In the genomic region with DNA sequence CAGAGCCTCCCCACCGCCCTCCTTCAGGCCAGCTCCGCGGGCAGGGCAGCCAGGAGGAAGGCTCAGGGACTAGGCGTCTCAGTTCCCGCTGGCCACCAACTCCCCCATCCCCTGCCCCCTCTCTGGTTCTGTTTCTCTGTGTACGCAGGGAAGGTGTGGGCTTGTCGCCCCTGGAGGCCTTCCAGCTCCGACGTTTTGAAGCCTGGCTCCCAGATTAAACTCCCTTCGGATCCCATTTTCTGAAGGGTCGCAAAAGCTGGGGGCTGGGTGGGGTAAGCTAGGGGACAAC, we compare ENCODE assay signal across 8 cellular contexts. TPM values are rescaled to one million over a fixed set of nuclear protein-coding genes. Genes with fewer than 3 reads are reported as not detected.
A peak's percentile ranks its signal among the peaks of the same experiment; 100 is the strongest.
DNase-seq lines count a peak whose midpoint lies in the region; ATAC-seq and TF ChIP-seq lines count a peak whose summit lies in the region.

No MANE protein-coding gene starts in this region.

- no peaks in the 10 kb centered on the region for H3K36me3 Mint-ChIP-seq in natural killer cell treated with Interleukin-12 subunit alpha and Interleukin-12 subunit beta and Interleukin-15 and Interleukin-18, amount 100 ng/mL, for 72 hours

- no peaks in the 10 kb centered on the region for H3K27me3 Mint-ChIP-seq in natural killer cell treated with Interleukin-12 subunit alpha and Interleukin-12 subunit beta and Interleukin-15 and Interleukin-18, amount 100 ng/mL, for 72 hours

- TSS peak; percentile 72 for BruUV-seq in HCT116 (replicated peaks; lab: Mats Ljungman, UMichigan)

- no peaks in the 10 kb centered on the region for H4K20me1 ChIP-seq in HCT116 (ENCODE audit: insufficient read depth)

- H2AFZ ChIP-seq in HCT116 (ENCODE audit: low read depth, low read length, poor library complexity, severe bottlenecking), result no peak overlapping the region

- H3K4me1 Mint-ChIP-seq in natural killer cell treated with Interleukin-12 subunit alpha and Interleukin-12 subunit beta and Interleukin-15 and Interleukin-18, amount 100 ng/mL, for 72 hours (ENCODE audit: low read depth in 2 of 2), result peaks cover 27 to 29% of the 10 kb centered on the region in 2 donors

- peak overlapping the region; percentile 97 for H3K4me2 ChIP-seq in HCT116 (ENCODE audit: low read length)

- ATAC-seq in HCT116, result peak; percentile 43
- peak; percentile 41 for ATAC-seq in natural killer cell treated with Interleukin-12 subunit alpha and Interleukin-12 subunit beta and Interleukin-15 and Interleukin-18, amount 100 ng/mL, for 72 hours

- TF ChIP-seq CTCF in GM06990 (IDR thresholded peaks at IDR 0.05; ENCODE audit: insufficient read depth, low read length, poor library complexity, severe bottlenecking) (no peak), HCT116 (IDR thresholded peaks at IDR 0.05 in 2 of 3, conservative IDR thresholded peaks at IDR 0.05 in 1 of 3; ENCODE audit: borderline replicate concordance in 1 of 3, insufficient read depth in 1 of 3, low read depth in 2 of 3, low read length in 2 of 3) (no peak), epithelial cell of esophagus (IDR thresholded peaks at IDR 0.05; ENCODE audit: insufficient read depth, low read depth, low read length, missing control alignments) (no peak)

- H3K79me2 ChIP-seq in HCT116 (ENCODE audit: insufficient read depth, low read length), result peaks cover 40% of the 10 kb centered on the region

- RAD21 ChIA-PET in HCT116 (lab: Charles Lee; ENCODE audit: low non-redundant PET in 1 of 2, low total read pairs in 2 of 2, uncharacterized antibody in 2 of 2, unreplicated experiment in 2 of 2), result no interaction called here

- CTCF ChIA-PET in HCT116 (lab: Charles Lee), result interaction anchor here (1.0 to 1.3 kb wide), 2 partner anchors 13 to 17 kb away, joined by 3 to 7 read pairs; a partner anchor contains a TSS

- TF ChIP-seq POLR2A in HCT116 (IDR thresholded peaks at IDR 0.05; ENCODE audit: borderline replicate concordance, extremely low read depth, insufficient read depth, insufficient read length), result no peak

- no peaks in the 10 kb centered on the region for H3K9me2 ChIP-seq in HCT116 (ENCODE audit: insufficient read depth)

- H3K36me3 ChIP-seq in GM06990 (ENCODE audit: control insufficient read depth, insufficient read depth, low read length) (peaks cover 3% of the 10 kb centered on the region), HCT116 (ENCODE audit: control insufficient read depth in 1 of 2, insufficient read depth in 2 of 2, low read length in 2 of 2) (no peaks in the 10 kb centered on the region)

- peak overlapping the region; percentile 95 to 96 for H3K27ac Mint-ChIP-seq in natural killer cell treated with Interleukin-12 subunit alpha and Interleukin-12 subunit beta and Interleukin-15 and Interleukin-18, amount 100 ng/mL, for 72 hours

- no peaks in the 10 kb centered on the region for H3K27me3 ChIP-seq in GM06990 (replicated peaks; ENCODE audit: control insufficient read depth, insufficient read depth, low read length)
- H3K27me3 ChIP-seq in HCT116 (ENCODE audit: insufficient read depth, low read length), result no peaks in the 10 kb centered on the region

- peak overlapping the region; percentile 99 for H3K4me3 Mint-ChIP-seq in natural killer cell treated with Interleukin-12 subunit alpha and Interleukin-12 subunit beta and Interleukin-15 and Interleukin-18, amount 100 ng/mL, for 72 hours

- peak overlapping the region; percentile 98 for H3K4me3 ChIP-seq in GM06990 (replicated peaks; ENCODE audit: low read depth, low read length)
- peak overlapping the region; percentile 93 to 98 for H3K4me3 ChIP-seq in HCT116 (replicated peaks in 1 of 2; ENCODE audit: low read depth in 1 of 2, low read length in 2 of 2)
- H3K4me3 ChIP-seq in epithelial cell of esophagus (ENCODE audit: low read length), result peak overlapping the region; percentile 93

- DNase-seq in GM06990 (ENCODE audit: extremely low read depth, insufficient read length), result no peak
- DNase-seq in HCT116 (ENCODE audit: low read depth, low spot score), result no peak
- DNase-seq in OCI-M1 (lab: John Stamatoyannopoulos, UW), result peak; percentile 68
- DNase-seq in epithelial cell of esophagus (ENCODE audit: low read depth), result no peak
- no peak for DNase-seq in natural killer cell treated with Interleukin-12 subunit alpha and Interleukin-12 subunit beta and Interleukin-15 and Interleukin-18, amount 100 ng/mL, for 72 hours (ENCODE audit: low spot score)
- DNase-seq in NCI-H510A treated with DMSO at 0.1 percent for 48 hours (lab: John Stamatoyannopoulos, UW), result no peak
- DNase-seq in COR-L47 (lab: John Stamatoyannopoulos, UW), result no peak
- DNase-seq in DMS153 treated with DMSO at 0.1 percent for 48 hours (lab: John Stamatoyannopoulos, UW; ENCODE audit: unreplicated experiment), result no peak

- peaks cover 12 to 22% of the 10 kb centered on the region in 2 experiments for H3K4me1 ChIP-seq in HCT116 (ENCODE audit: control insufficient read depth in 1 of 2, insufficient read depth in 2 of 2, low read length in 2 of 2)

- no peaks in the 10 kb centered on the region for H3K9me3 ChIP-seq in HCT116 (ENCODE audit: control insufficient read depth in 1 of 2, insufficient read depth in 1 of 2, low read depth in 1 of 2, low read length in 2 of 2)

- H3K27ac ChIP-seq in HCT116 (ENCODE audit: low read depth, low read length), result peak overlapping the region; percentile 38; the same call in 1 of the 2 replicates

- POLR2A ChIA-PET in HCT116 (lab: Charles Lee), result interaction anchor here (4.5 kb wide), 1 partner anchor 14 kb away, joined by 27 read pairs; a partner anchor contains a TSS

- no peaks in the 10 kb centered on the region for H3K9me3 Mint-ChIP-seq in natural killer cell treated with Interleukin-12 subunit alpha and Interleukin-12 subunit beta and Interleukin-15 and Interleukin-18, amount 100 ng/mL, for 72 hours

- no peak for TF ChIP-seq RAD21 in HCT116 (IDR thresholded peaks at IDR 0.05; ENCODE audit: low read depth)

- intact Hi-C loops in HCT116 (cut with micrococcal nuclease), result loop anchor here (1.0 kb wide), 1 partner anchor 13 kb away; a partner anchor contains a TSS

- peak overlapping the region; percentile 94 for H3K9ac ChIP-seq in HCT116 (ENCODE audit: low read length)

TF ChIP-seq in HCT116, 20 proteins besides CTCF, POLR2A, EP300 and RAD21:
- no peak for TF ChIP-seq JUND (IDR thresholded peaks at IDR 0.05)
- no peak for TF ChIP-seq SP1 (IDR thresholded peaks at IDR 0.05; ENCODE audit: low read depth)
- TF ChIP-seq TCF7L2 (IDR thresholded peaks at IDR 0.05; ENCODE audit: borderline replicate concordance, extremely low read depth, insufficient read depth, insufficient read length), result no peak
- TF ChIP-seq CEBPB (IDR thresholded peaks at IDR 0.05; ENCODE audit: low read depth), result no peak
- TF ChIP-seq ZFX (IDR thresholded peaks at IDR 0.05), result no peak

RNA-seq across cellular contexts. Expression of a gene that starts 0.3 kb away (rescaled TPM):
- total RNA-seq in HCT116 (2021; ENCODE audit: unreplicated experiment), result 66.2 TPM
- 58.0 and 77.2 TPM in 2 replicates for polyA plus RNA-seq in HCT116 (2012)
- 10 to 100 TPM; 60.0 to 84.9 TPM for total RNA-seq in natural killer cell treated with Interleukin-12 subunit alpha and Interleukin-12 subunit beta and Interleukin-15 and Interleukin-18, amount 100 ng/mL, for 72 hours

RNA-seq across cellular contexts. Expression of a gene that starts 13.7 kb away (rescaled TPM):
- 296 TPM for total RNA-seq in HCT116 (2021; ENCODE audit: unreplicated experiment)
- 105 and 111 TPM in 2 replicates for polyA plus RNA-seq in HCT116 (2012)
- total RNA-seq in natural killer cell treated with Interleukin-12 subunit alpha and Interleukin-12 subunit beta and Interleukin-15 and Interleukin-18, amount 100 ng/mL, for 72 hours, result 100 to 1,000 TPM; 237 to 290 TPM
